ENCODE assay signal across 8 cellular contexts in genomic region chrX:39730671-39731389, GRCh38.
DNase-seq lines count a peak whose midpoint lies in the region; ATAC-seq, FAIRE-seq and TF ChIP-seq lines count a peak whose summit lies in the region.

No MANE protein-coding gene starts in this region.

- peak; percentile 55 for FAIRE-seq in islet of Langerhans (lab: Jason Lieb, UNC)

- H3F3A ChIP-seq in MM.1S (ENCODE audit: insufficient read depth, low read length): no peaks in the 10 kb centered on the region

- dilution Hi-C loops in mammary epithelial cell (cut with HindIII; ENCODE audit: low sequenced_read_pairs): no loop called here

- intact Hi-C loops in mammary epithelial cell (cut with micrococcal nuclease): loop anchor here (1.0 to 10.0 kb wide), 4 partner anchors 164 to 536 kb away; partner anchors contain the start of gene BCOR

- H3K27me3 ChIP-seq in MM.1S (replicated peaks; ENCODE audit: insufficient read depth, low read length): no peaks in the 10 kb centered on the region
- no peaks in the 10 kb centered on the region for H3K27me3 ChIP-seq in mammary epithelial cell (ENCODE audit: insufficient read depth, low read length)

- in situ Hi-C loops in mammary epithelial cell (cut with MboI; ENCODE audit: low sequenced_read_pairs in 2 of 2): no loop called here

- TF ChIP-seq CTCF in MM.1S (IDR thresholded peaks at IDR 0.05; ENCODE audit: low read length): peak; percentile 44
- peak; percentile 55 for TF ChIP-seq CTCF in WI38 (IDR thresholded peaks at IDR 0.05; ENCODE audit: low read depth, low read length)
- peak; percentile 45 to 65 for TF ChIP-seq CTCF in mammary epithelial cell (conservative IDR thresholded peaks at IDR 0.05 in 1 of 2, IDR thresholded peaks at IDR 0.05 in 1 of 2; ENCODE audit: extremely low read depth in 1 of 2, insufficient read depth in 1 of 2, low read depth in 1 of 2, low read length in 2 of 2)

- H4K20me1 ChIP-seq in MM.1S (ENCODE audit: insufficient read depth, low read length) (no peaks in the 10 kb centered on the region), mammary epithelial cell (ENCODE audit: insufficient read depth, low read length) (no peaks in the 10 kb centered on the region)

- H3K79me2 ChIP-seq in MM.1S (ENCODE audit: low read length) (no peaks in the 10 kb centered on the region), mammary epithelial cell (ENCODE audit: insufficient read depth, low read length) (no peaks in the 10 kb centered on the region)

- CTCF ChIA-PET in mammary epithelial cell (lab: Charles Lee; ENCODE audit: low non-redundant PET): interaction anchor here (0.6 to 0.8 kb wide), 4 partner anchors 83 to 283 kb away, joined by 3 to 5 read pairs (median 3); no protein-coding TSS in a partner anchor

- H3K9me3 ChIP-seq in MM.1S (replicated peaks; ENCODE audit: insufficient read depth, low read length) (no peaks in the 10 kb centered on the region), mammary epithelial cell (replicated peaks; ENCODE audit: insufficient read depth, low read length) (no peaks in the 10 kb centered on the region)

- H3K36me3 ChIP-seq in MM.1S (replicated peaks; ENCODE audit: insufficient read depth, low read length) (no peaks in the 10 kb centered on the region), mammary epithelial cell (ENCODE audit: insufficient read depth, low read length) (no peaks in the 10 kb centered on the region)

- 40% methylated on average over 13 of the region's 21 CpGs for WGBS in mammary epithelial cell (ENCODE audit: low coverage, missing lambda C conversion rate)

- H3K4me2 ChIP-seq in MM.1S (ENCODE audit: low read depth, low read length) (no peak overlapping the region), mammary epithelial cell (ENCODE audit: insufficient read depth, low read depth, low read length) (no peak overlapping the region)

- H3K4me3 ChIP-seq in MM.1S (ENCODE audit: low read length) (no peak overlapping the region), WI38 (ENCODE audit: low read depth, low read length) (no peak overlapping the region), mammary epithelial cell (replicated peaks in 1 of 3; ENCODE audit: insufficient read depth in 1 of 3, low read depth in 2 of 3, low read length in 3 of 3) (no peak overlapping the region)

- H3K4me1 ChIP-seq in MM.1S (ENCODE audit: low read length) (no peaks in the 10 kb centered on the region), mammary epithelial cell (ENCODE audit: insufficient read depth, low read length) (peaks cover 31% of the 10 kb centered on the region)

- no TSS peak for BruUV-seq in mammary epithelial cell (replicated peaks; lab: Mats Ljungman, UMichigan)

- H2AFZ ChIP-seq in MM.1S (ENCODE audit: low read length) (no peak overlapping the region), mammary epithelial cell (ENCODE audit: low read depth, low read length) (no peak overlapping the region)

- ATAC-seq in HG03432 (IDR thresholded peaks at IDR 0.05; ENCODE audit: unreplicated experiment) (no peak), GM21723 (IDR thresholded peaks at IDR 0.05; ENCODE audit: unreplicated experiment) (no peak)

- DNase-seq in GM03348 (ENCODE audit: low spot score): peak; percentile 84
- peak; percentile 27 for DNase-seq in MM.1S
- peak; percentile 31 for DNase-seq in mammary epithelial cell
- DNase-seq in stimulated activated CD4-positive, alpha-beta T cell treated with anti-CD3 and anti-CD28 coated beads, Interleukin-15, amount 100 ng/mL, for 24 hours: peak; percentile 75

- H3K9ac ChIP-seq in MM.1S (ENCODE audit: low read length): no peak overlapping the region
- H3K9ac ChIP-seq in mammary epithelial cell (ENCODE audit: insufficient read depth, low read length): no peak overlapping the region

- no peaks in the 10 kb centered on the region for H3K9me2 ChIP-seq in MM.1S (replicated peaks; ENCODE audit: insufficient read depth, low read length)

- H3K27ac ChIP-seq in MM.1S (ENCODE audit: low read length) (no peak overlapping the region), mammary epithelial cell (ENCODE audit: insufficient read depth, low read depth, low read length) (no peak overlapping the region)

Comparison
In these comparisons a context has a peak if more than half of its experiments do, and no peak if none do; other contexts are left out.
1. DNase-seq: peak in every context shown above with its lines; median percentile 84 in GM03348; 75 in stimulated activated CD4-positive, alpha-beta T cell treated with anti-CD3 and anti-CD28 coated beads, Interleukin-15, amount 100 ng/mL, for 24 hours; 31 in mammary epithelial cell; 27 in MM.1S.